ENCODE assay signal across 3 cellular contexts in genomic region chr5:103441523-103441922, GRCh38.
TF ChIP-seq lines count a peak whose summit lies in the region.

No MANE protein-coding gene starts in this region.

TF ChIP-seq in SK-N-SH, 30 proteins besides CTCF, POLR2A, EP300 and RAD21 (continued from another document and continues in another):
- TF ChIP-seq USF2 (IDR thresholded peaks at IDR 0.05; ENCODE audit: borderline replicate concordance, low read depth, low read length) = no peak
- no peak for TF ChIP-seq IRF3 (IDR thresholded peaks at IDR 0.05; ENCODE audit: low read depth, low read length)
- no peak for TF ChIP-seq MXI1 (IDR thresholded peaks at IDR 0.05; ENCODE audit: low read depth, low read length)
- TF ChIP-seq REST (IDR thresholded peaks at IDR 0.05; ENCODE audit: low read depth, low read length) = no peak
- TF ChIP-seq NRF1 (IDR thresholded peaks at IDR 0.05; ENCODE audit: low read depth, low read length) = no peak
- TF ChIP-seq TCF12 (IDR thresholded peaks at IDR 0.05) = no peak
- no peak for TF ChIP-seq ZBTB33 (IDR thresholded peaks at IDR 0.05; ENCODE audit: borderline replicate concordance, low read depth)
- TF ChIP-seq MAX (IDR thresholded peaks at IDR 0.05; ENCODE audit: low read depth) = no peak

TF ChIP-seq in SK-N-SH treated with all-trans-retinoic acid at 6 μM for 48 hours, 23 proteins besides CTCF, POLR2A, EP300 and RAD21 (continued from another document):
- TF ChIP-seq ESRRG (CRISPR knock-in tag; IDR thresholded peaks at IDR 0.05) (no peak), CSDC2 (CRISPR knock-in tag; IDR thresholded peaks at IDR 0.05) (no peak), POU6F1 (CRISPR knock-in tag; IDR thresholded peaks at IDR 0.05; ENCODE audit: borderline replicate concordance, low read depth) (no peak), TCF4 (CRISPR knock-in tag; IDR thresholded peaks at IDR 0.05; ENCODE audit: borderline replicate concordance) (no peak), OSR1 (CRISPR knock-in tag; IDR thresholded peaks at IDR 0.05) (no peak), ZNF8 (CRISPR knock-in tag; IDR thresholded peaks at IDR 0.05) (no peak), ZNF70 (CRISPR knock-in tag; IDR thresholded peaks at IDR 0.05) (no peak), GLIS3 (CRISPR knock-in tag; IDR thresholded peaks at IDR 0.05) (no peak), ZFP30 (CRISPR knock-in tag; IDR thresholded peaks at IDR 0.05) (no peak), CSRNP3 (CRISPR knock-in tag; IDR thresholded peaks at IDR 0.05) (no peak), PPARA (CRISPR knock-in tag; IDR thresholded peaks at IDR 0.05; ENCODE audit: borderline replicate concordance) (no peak)

TF ChIP-seq in WTC11, 78 proteins besides CTCF, POLR2A, EP300 and RAD21 (continued from another document):
- no peak for TF ChIP-seq ZSCAN18 (CRISPR knock-in tag; IDR thresholded peaks at IDR 0.05)
- TF ChIP-seq RORB (CRISPR knock-in tag; IDR thresholded peaks at IDR 0.05) = no peak
- TF ChIP-seq NR2C2 (CRISPR knock-in tag; IDR thresholded peaks at IDR 0.05) = no peak
- no peak for TF ChIP-seq TP53 (CRISPR knock-in tag; IDR thresholded peaks at IDR 0.05)
- no peak for TF ChIP-seq NR3C1 (CRISPR knock-in tag; conservative IDR thresholded peaks at IDR 0.05; ENCODE audit: low read depth)
- TF ChIP-seq ATF3 (CRISPR knock-in tag; conservative IDR thresholded peaks at IDR 0.05) = no peak
- TF ChIP-seq STAT6 (CRISPR knock-in tag; conservative IDR thresholded peaks at IDR 0.05; ENCODE audit: low read depth) = no peak
- no peak for TF ChIP-seq PRDM15 (CRISPR knock-in tag; IDR thresholded peaks at IDR 0.05)
- TF ChIP-seq HMGA2 (CRISPR knock-in tag; IDR thresholded peaks at IDR 0.05) = no peak
- TF ChIP-seq ATF1 (CRISPR knock-in tag; IDR thresholded peaks at IDR 0.05) = no peak
